Comparison of ENCODE assay signal across 18 cellular contexts in genomic region chr5:126963822-126964375, GRCh38.
"Had no signal": no experiment of that assay in that cellular context is flagged by ENCODE, and none has a peak within 500 bp of the region (broad histone marks: within the 10 kb centered on the region; RNA-seq: fewer than 3 reads in every experiment).

No MANE protein-coding gene starts in this region.

- H3K9me3 ChIP-seq: esophagus squamous epithelium, left lung, prostate gland had no signal

- H3K27me3 Mint-ChIP-seq: activated naive CD8-positive, alpha-beta T cell treated with anti-CD3 and anti-CD28 coated beads, Interleukin-2, amount 10 ng/mL, durations not matched to agents 7 days and 5 days had no signal

- H3K4me3 ChIP-seq: coronary artery, esophagus squamous epithelium, left lung, prostate gland had no signal

- H3K4me1 Mint-ChIP-seq: central memory CD8-positive, alpha-beta T cell; nephron progenitor cell had no signal

- H3K36me3 ChIP-seq: esophagus squamous epithelium, left lung, prostate gland had no signal

- H3K36me3 Mint-ChIP-seq: brain had no signal

- H3K4me3 Mint-ChIP-seq: activated naive CD8-positive, alpha-beta T cell treated with anti-CD3 and anti-CD28 coated beads, Interleukin-2, amount 10 ng/mL, durations not matched to agents 7 days and 5 days; activated T-helper 1 cell treated with anti-CD3 and anti-CD28 coated beads, Interleukin-12 subunit alpha, Interleukin-12 subunit beta, Interleukin-2, Interleukin-4 antibody, amounts not matched to agents 30 ng/mL and 10 ng/mL and 1 ng/mL, durations not matched to agents 14 hours and 24 hours and 36 hours; brain; central memory CD8-positive, alpha-beta T cell; nephron progenitor cell had no signal

- H3K27ac ChIP-seq: coronary artery, esophagus squamous epithelium, left lung, prostate gland had no signal

- ATAC-seq: left lung, sciatic nerve had no signal

- H3K27ac Mint-ChIP-seq: activated naive CD8-positive, alpha-beta T cell treated with anti-CD3 and anti-CD28 coated beads, Interleukin-2, amount 10 ng/mL, durations not matched to agents 7 days and 5 days; activated T-helper 1 cell treated with anti-CD3 and anti-CD28 coated beads, Interleukin-12 subunit alpha, Interleukin-12 subunit beta, Interleukin-2, Interleukin-4 antibody, amounts not matched to agents 30 ng/mL and 10 ng/mL and 1 ng/mL, durations not matched to agents 14 hours and 24 hours and 36 hours; nephron progenitor cell had no signal

- H3K4me1 ChIP-seq: left lung, prostate gland had no signal

- H3K9me3 Mint-ChIP-seq: activated T-helper 1 cell treated with anti-CD3 and anti-CD28 coated beads, Interleukin-12 subunit alpha, Interleukin-12 subunit beta, Interleukin-2, Interleukin-4 antibody, amounts not matched to agents 30 ng/mL and 10 ng/mL and 1 ng/mL, durations not matched to agents 14 hours and 24 hours and 36 hours; brain; central memory CD8-positive, alpha-beta T cell; nephron progenitor cell had no signal

- H3K27me3 ChIP-seq: esophagus squamous epithelium, left lung had no signal

- FAIRE-seq: keratinocyte had no signal

- DNase-seq: activated CD4-positive, alpha-beta T cell treated with anti-CD3 and anti-CD28 coated beads, Interleukin-2, amount 50 U/mL, for 1 hour; activated CD4-positive, CD25-positive, alpha-beta regulatory T cell; activated CD8-positive, alpha-beta memory T cell treated with anti-CD3 and anti-CD28 coated beads for 24 hours; activated naive CD4-positive, alpha-beta T cell; activated naive CD8-positive, alpha-beta T cell treated with anti-CD3 and anti-CD28 coated beads, Interleukin-2, amount 10 ng/mL, durations not matched to agents 7 days and 5 days; esophagus squamous epithelium; hippocampal formation; left lung; mesendoderm; nephron progenitor cell; T-helper 2 cell had no signal
